ENCODE assay signal across 8 cellular contexts in the genomic region with DNA sequence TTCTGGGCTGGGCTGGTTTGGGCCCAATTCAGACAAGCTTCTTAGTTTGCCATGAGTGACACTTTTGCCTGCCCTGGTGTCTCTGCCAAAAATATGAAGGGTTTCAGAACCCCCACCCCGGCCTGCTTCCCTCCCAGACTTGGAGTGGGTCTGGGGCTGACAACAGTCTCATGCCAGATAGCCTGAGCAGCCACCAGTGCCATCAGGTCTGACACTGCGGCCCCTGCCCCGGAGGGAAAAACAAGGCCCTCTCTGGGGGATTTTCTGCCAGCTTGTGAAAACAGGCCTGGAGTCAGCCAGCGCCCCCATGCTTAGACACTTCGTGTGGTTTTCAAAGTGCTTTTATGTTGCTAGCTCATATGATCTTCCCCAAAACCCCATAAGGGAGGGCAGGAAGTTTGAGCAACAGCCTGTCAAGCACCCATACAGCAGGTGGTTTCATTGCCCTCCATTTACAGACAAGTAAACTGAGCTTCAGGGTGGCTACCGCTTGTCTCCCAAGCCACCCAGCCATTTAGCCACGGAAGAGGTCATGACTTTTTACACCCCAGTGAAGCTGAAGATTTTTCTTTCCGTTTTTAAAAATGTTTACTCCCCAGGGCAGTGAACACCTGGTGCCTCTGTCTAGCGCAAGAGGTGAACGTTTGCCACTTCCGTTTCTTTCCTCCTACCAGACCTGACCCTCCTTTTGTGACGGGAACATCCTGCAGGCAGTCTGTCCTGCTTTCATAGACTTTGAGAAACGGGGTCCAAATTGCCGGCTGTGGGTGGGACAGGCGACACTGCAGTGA.
A peak's percentile ranks its signal among the peaks of the same experiment; 100 is the strongest.
DNase-seq lines count a peak whose midpoint lies in the region; ATAC-seq and TF ChIP-seq lines count a peak whose summit lies in the region.

No MANE protein-coding gene starts in this region.

- no peak overlapping the region for H3K14ac ChIP-seq in trophoblast cell (ENCODE audit: low read length)

- peak overlapping the region; percentile 100 for H3K27ac ChIP-seq in SU-DHL-6 (ENCODE audit: low read depth, low read length)
- H3K27ac ChIP-seq in adrenal gland, result peak overlapping the region in 4 of 5 donors; percentile 5 to 65 (median 36)
- H3K27ac ChIP-seq in trophoblast cell (ENCODE audit: low read depth, low read length), result no peak overlapping the region
- H3K27ac ChIP-seq in testis, result peak overlapping the region in 1 of 2 donors; percentile 30

- no peak overlapping the region for H4K8ac ChIP-seq in trophoblast cell (ENCODE audit: low read depth, low read length)

- H3K9me3 ChIP-seq in SU-DHL-6 (ENCODE audit: insufficient read depth, low read length) (no peaks in the 10 kb centered on the region), adrenal gland (replicated peaks in 1 of 3) (no peaks in the 10 kb centered on the region), trophoblast cell (ENCODE audit: insufficient read depth, low read depth, low read length) (peaks cover 4% of the 10 kb centered on the region), testis (no peaks in the 10 kb centered on the region)

- no peak overlapping the region for H3K23ac ChIP-seq in trophoblast cell (ENCODE audit: low read length)

- intact Hi-C loops in adrenal gland (cut with DNase I), result no loop called here
- intact Hi-C loops in testis (cut with DNase I; ENCODE audit: low total_unique reads), result no loop called here

- H3K27me3 ChIP-seq in SU-DHL-6 (ENCODE audit: low read length), result no peaks in the 10 kb centered on the region
- no peaks in the 10 kb centered on the region for H3K27me3 ChIP-seq in adrenal gland
- H3K27me3 ChIP-seq in trophoblast cell (ENCODE audit: insufficient read depth, low read length), result no peaks in the 10 kb centered on the region
- no peaks in the 10 kb centered on the region for H3K27me3 ChIP-seq in testis

- no peak overlapping the region for H2BK5ac ChIP-seq in trophoblast cell (ENCODE audit: low read depth, low read length, poor library complexity)

- H3F3A ChIP-seq in SU-DHL-6 (ENCODE audit: insufficient read depth), result peaks cover 93% of the 10 kb centered on the region

- DNase-seq in CD1c-positive myeloid dendritic cell (ENCODE audit: extremely low spot score), result peak; percentile 76
- peak; percentile 73 for DNase-seq in GM19240 (ENCODE audit: insufficient read length, low spot score)
- DNase-seq in adrenal gland, result no peak
- DNase-seq in trophoblast cell, result no peak
- DNase-seq in putamen (ENCODE audit: low spot score), result no peak
- DNase-seq in testis, result no peak

- peak; percentile 45 for ATAC-seq in HG03442 (IDR thresholded peaks at IDR 0.05; ENCODE audit: unreplicated experiment)

- no peak for TF ChIP-seq CTCF in SU-DHL-6 (IDR thresholded peaks at IDR 0.05; ENCODE audit: insufficient read depth, low read length, poor library complexity, severe bottlenecking)
- TF ChIP-seq CTCF in adrenal gland (IDR thresholded peaks at IDR 0.05), result no peak
- no peak for TF ChIP-seq CTCF in testis (IDR thresholded peaks at IDR 0.05)

- H3K36me3 ChIP-seq in SU-DHL-6 (ENCODE audit: low read length) (no peaks in the 10 kb centered on the region), adrenal gland (replicated peaks in 1 of 2) (no peaks in the 10 kb centered on the region), trophoblast cell (ENCODE audit: control insufficient read depth in 1 of 2, insufficient read depth in 2 of 2, low read length in 2 of 2) (peaks cover 0 to 6% of the 10 kb centered on the region in 2 experiments), testis (ENCODE audit: low read depth, missing control alignments) (no peaks in the 10 kb centered on the region)

- H3K4me2 ChIP-seq in SU-DHL-6 (ENCODE audit: low read depth, low read length, poor library complexity, severe bottlenecking) (peak overlapping the region; percentile 72), trophoblast cell (ENCODE audit: low read length) (no peak overlapping the region)

- no peak overlapping the region for H2BK120ac ChIP-seq in trophoblast cell (ENCODE audit: insufficient read depth, low read length, poor library complexity)

- TF ChIP-seq POLR2A in adrenal gland (IDR thresholded peaks at IDR 0.05), result no peak
- no peak for TF ChIP-seq POLR2A in testis (IDR thresholded peaks at IDR 0.05)

- no peaks in the 10 kb centered on the region for H4K20me1 ChIP-seq in SU-DHL-6 (ENCODE audit: low read depth, low read length)

- H2AK5ac ChIP-seq in trophoblast cell (ENCODE audit: low read length), result no peak overlapping the region

- no peak overlapping the region for H3K18ac ChIP-seq in trophoblast cell (ENCODE audit: low read length)

- H3K9ac ChIP-seq in SU-DHL-6 (ENCODE audit: low read length), result peak overlapping the region; percentile 91
- H3K9ac ChIP-seq in trophoblast cell (ENCODE audit: low read length), result no peak overlapping the region

- no peak overlapping the region for H2AFZ ChIP-seq in SU-DHL-6 (ENCODE audit: low read depth, low read length, severe bottlenecking)
- H2AFZ ChIP-seq in trophoblast cell (ENCODE audit: insufficient read depth, low read length, poor library complexity), result no peak overlapping the region

- no peaks in the 10 kb centered on the region for H3K9me2 ChIP-seq in SU-DHL-6 (replicated peaks; ENCODE audit: insufficient read depth, low read length)

- H3K4ac ChIP-seq in trophoblast cell (ENCODE audit: low read depth, low read length), result no peak overlapping the region

- peaks cover 53 to 92% of the 10 kb centered on the region in 2 donors for H3K4me1 ChIP-seq in adrenal gland (replicated peaks in 1 of 2)
- peaks cover 13 to 18% of the 10 kb centered on the region in 2 experiments for H3K4me1 ChIP-seq in trophoblast cell (ENCODE audit: control insufficient read depth in 1 of 2, insufficient read depth in 2 of 2, low read length in 2 of 2)
- peaks cover 71% of the 10 kb centered on the region for H3K4me1 ChIP-seq in testis

- H3K4me3 ChIP-seq in SU-DHL-6 (ENCODE audit: insufficient read depth, low read length, poor library complexity, severe bottlenecking) (peak overlapping the region; percentile 28), adrenal gland (no peak overlapping the region), trophoblast cell (ENCODE audit: low read depth, low read length) (no peak overlapping the region), testis (no peak overlapping the region)

- H4K91ac ChIP-seq in trophoblast cell (ENCODE audit: low read depth, low read length), result no peak overlapping the region

- H3K79me2 ChIP-seq in SU-DHL-6 (ENCODE audit: insufficient read depth, low read length), result peaks cover 22% of the 10 kb centered on the region
- peaks cover 2% of the 10 kb centered on the region for H3K79me2 ChIP-seq in trophoblast cell (ENCODE audit: control insufficient read depth, insufficient read depth, low read length, poor library complexity)

- WGBS in adrenal gland, 4 donors, result 66 to 74% (median 71%) methylated on average over 13 to 15 of the region's 15 CpGs
- WGBS in trophoblast cell (ENCODE audit: extremely low coverage, insufficient coverage, insufficient read length), result no CpG with 5 or more reads among the region's 15 CpGs
- 71 to 77% methylated on average over 12 to 15 of the region's 15 CpGs for WGBS in testis, 2 donors

- H2BK12ac ChIP-seq in trophoblast cell (ENCODE audit: low read length), result peak overlapping the region; percentile 17

- H3K79me1 ChIP-seq in trophoblast cell (ENCODE audit: low read length), result no peaks in the 10 kb centered on the region

- H4K12ac ChIP-seq in trophoblast cell (ENCODE audit: low read depth, low read length), result no peak overlapping the region

Comparison
In these comparisons a context has a peak if more than half of its experiments do, and no peak if none do; other contexts are left out.
1. DNase-seq: peak in CD1c-positive myeloid dendritic cell (single experiment) and GM19240 (single experiment); none in adrenal gland (0 of 7), trophoblast cell (0 of 2), putamen (single experiment) and testis (single experiment).